1 cellular context compared by ENCODE assay signal in the genomic region with DNA sequence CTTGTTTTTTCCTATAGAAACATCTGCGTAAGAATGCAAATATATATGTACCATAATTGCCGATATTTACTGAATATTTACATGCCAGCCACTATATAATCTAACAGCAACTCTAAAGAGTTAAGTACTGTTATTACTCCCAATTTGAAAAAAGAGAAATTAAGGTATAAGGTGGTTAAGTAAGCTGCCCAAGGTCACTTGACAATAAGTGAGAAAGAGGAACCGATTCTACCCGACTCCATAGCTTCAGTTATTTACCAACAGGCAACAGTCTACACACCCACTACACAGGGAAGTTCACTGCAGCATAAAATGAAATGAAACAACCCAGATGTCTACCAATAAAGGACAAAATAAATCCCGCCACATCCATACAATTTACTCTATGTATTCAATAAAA.
TF ChIP-seq lines count a peak whose summit lies in the region.

No MANE protein-coding gene starts in this region.

TF ChIP-seq in HCT116, 20 proteins besides CTCF, POLR2A, EP300 and RAD21 (continued from another document):
- TF ChIP-seq REST (IDR thresholded peaks at IDR 0.05; ENCODE audit: low read depth) (no peak), ELF1 (IDR thresholded peaks at IDR 0.05; ENCODE audit: borderline replicate concordance, low read depth) (no peak), MAX (IDR thresholded peaks at IDR 0.05) (no peak), TCF7L2 (IDR thresholded peaks at IDR 0.05; ENCODE audit: borderline replicate concordance, extremely low read depth, insufficient read depth, insufficient read length) (no peak), YY1 (IDR thresholded peaks at IDR 0.05; ENCODE audit: extremely low read depth, insufficient replicate concordance, low read depth, low read length) (no peak), ZFX (IDR thresholded peaks at IDR 0.05) (no peak), EGR1 (IDR thresholded peaks at IDR 0.05; ENCODE audit: low read depth) (no peak), SIN3A (IDR thresholded peaks at IDR 0.05; ENCODE audit: low read depth) (no peak)
